9 cellular contexts compared by ENCODE assay signal in genomic region chrX:129981752-129982299, GRCh38. TPM values are rescaled to one million over a fixed set of nuclear protein-coding genes. Genes with fewer than 3 reads are reported as not detected.
A peak's percentile ranks its signal among the peaks of the same experiment; 100 is the strongest.
DNase-seq lines count a peak whose midpoint lies in the region; ATAC-seq, FAIRE-seq and TF ChIP-seq lines count a peak whose summit lies in the region.
"Had no signal": no experiment of that assay in that cellular context is flagged by ENCODE, and none has a peak within 500 bp of the region (broad histone marks: within the 10 kb centered on the region; RNA-seq: fewer than 3 reads in every experiment).

No MANE protein-coding gene starts in this region.

- peak overlapping the region; percentile 75 for H3K9ac ChIP-seq in Karpas-422 (ENCODE audit: low read length)

- intact Hi-C loops in activated CD4-positive, alpha-beta T cell treated with anti-CD3 and anti-CD28 coated beads for 36 hours (cut with DNase I, micrococcal nuclease) = loop anchor here (1.0 to 5.0 kb wide), 13 partner anchors 21 to 920 kb away; partner anchors contain the start of genes AIFM1 (in 1 of the 2), ENOX2 (in 1 of the 2), SLC25A14 (in 1 of the 2) and UTP14A (in 1 of the 2)

- POLR2A ChIA-PET in activated CD4-positive, alpha-beta T cell treated with anti-CD3 and anti-CD28 coated beads for 36 hours (lab: Charles Lee) = no interaction called here

- H3K4me1 ChIP-seq in Karpas-422 (ENCODE audit: low read length) = peaks cover 12% of the 10 kb centered on the region
- no peaks in the 10 kb centered on the region for H3K4me1 ChIP-seq in small intestine (ENCODE audit: control insufficient read depth in 2 of 2, insufficient read depth in 1 of 2, low read depth in 1 of 2, low read length in 1 of 2)

- H3K9me3 Mint-ChIP-seq in activated CD4-positive, alpha-beta T cell treated with anti-CD3 and anti-CD28 coated beads for 36 hours (ENCODE audit: low read depth) = no peaks in the 10 kb centered on the region

- TF ChIP-seq CTCF in fibroblast of pulmonary artery (IDR thresholded peaks at IDR 0.05; ENCODE audit: low read length, missing control alignments) (no peak), omental fat pad (IDR thresholded peaks at IDR 0.05) (no peak)

- WGBS in small intestine, 3 donors = 1 to 47% (median 31%) methylated on average over 2 to 26 of the region's 29 CpGs

- peaks cover 10% of the 10 kb centered on the region for H3K4me1 Mint-ChIP-seq in activated CD4-positive, alpha-beta T cell treated with anti-CD3 and anti-CD28 coated beads for 36 hours

- no peak for ATAC-seq in activated CD4-positive, alpha-beta T cell treated with anti-CD3 and anti-CD28 coated beads for 36 hours
- ATAC-seq in omental fat pad (ENCODE audit: low FRiP score) = no peak

- H3K9me2 ChIP-seq in Karpas-422 (replicated peaks; ENCODE audit: insufficient read depth, low read length) = no peaks in the 10 kb centered on the region

- CTCF ChIA-PET in activated CD4-positive, alpha-beta T cell treated with anti-CD3 and anti-CD28 coated beads for 36 hours (lab: Charles Lee) = no interaction called here

- H3K36me3 Mint-ChIP-seq in activated CD4-positive, alpha-beta T cell treated with anti-CD3 and anti-CD28 coated beads for 36 hours (ENCODE audit: low read depth) = no peaks in the 10 kb centered on the region

- H3K4me3 ChIP-seq in Karpas-422 (ENCODE audit: low read length) = no peak overlapping the region; the same call in 1 of the 2 replicates
- H3K4me3 ChIP-seq in fibroblast of pulmonary artery (replicated peaks; ENCODE audit: low read depth, low read length) = peak overlapping the region; percentile 59
- H3K4me3 ChIP-seq in small intestine (ENCODE audit: low read depth in 1 of 2, low read length in 2 of 2) = peak overlapping the region; percentile 21 to 55
- H3K4me3 ChIP-seq: esophagus muscularis mucosa had no signal

- 0 out of 2 replicates have a peak, but pooled peaks cover 5% of the 10 kb centered on the region for H4K20me1 ChIP-seq in Karpas-422 (ENCODE audit: insufficient read depth, low read depth, low read length)

- peak overlapping the region; percentile 65; the same call in 1 of the 2 replicates for H2AFZ ChIP-seq in Karpas-422 (ENCODE audit: low read length)

- H3K9me3 ChIP-seq in Karpas-422 (ENCODE audit: low read length) (no peaks in the 10 kb centered on the region), small intestine (ENCODE audit: control insufficient read depth, low read depth) (no peaks in the 10 kb centered on the region)
- H3K9me3 ChIP-seq: esophagus muscularis mucosa had no signal

- no peak overlapping the region for H3K27ac Mint-ChIP-seq in activated CD4-positive, alpha-beta T cell treated with anti-CD3 and anti-CD28 coated beads for 36 hours

- peak; percentile 8 for DNase-seq in activated CD4-positive, alpha-beta T cell treated with anti-CD3 and anti-CD28 coated beads for 36 hours
- DNase-seq in activated CD4-positive, alpha-beta T cell treated with anti-CD3 and anti-CD28 coated beads, Interleukin-2, amount 50 U/mL, for 1 hour = no peak
- DNase-seq in Karpas-422 = peak; percentile 47
- no peak for DNase-seq in fibroblast of pulmonary artery (ENCODE audit: low read depth)
- DNase-seq in small intestine = peak; percentile 1
- DNase-seq in SIG-M5 treated with dmso at 0.1 percent for 504 hours (lab: John Stamatoyannopoulos, UW; ENCODE audit: unreplicated experiment) = no peak
- no peak for DNase-seq in omental fat pad (ENCODE audit: low spot score)
- DNase-seq in NCI-H146 (lab: John Stamatoyannopoulos, UW) = no peak

- no peaks in the 10 kb centered on the region for H3K27me3 Mint-ChIP-seq in activated CD4-positive, alpha-beta T cell treated with anti-CD3 and anti-CD28 coated beads for 36 hours

- H3K36me3 ChIP-seq in Karpas-422 (ENCODE audit: insufficient read depth, low read length) (no peaks in the 10 kb centered on the region), small intestine (ENCODE audit: control insufficient read depth in 2 of 2, insufficient read depth in 2 of 2, low read length in 2 of 2) (no peaks in the 10 kb centered on the region)
- H3K36me3 ChIP-seq: esophagus muscularis mucosa had no signal

- H3K27me3 ChIP-seq in Karpas-422 (ENCODE audit: low read length) (no peaks in the 10 kb centered on the region), small intestine (ENCODE audit: control insufficient read depth in 2 of 2, insufficient read depth in 2 of 2, low read length in 2 of 2) (no peaks in the 10 kb centered on the region)
- H3K27me3 ChIP-seq: esophagus muscularis mucosa had no signal

- no peak overlapping the region for H3K4me3 Mint-ChIP-seq in activated CD4-positive, alpha-beta T cell treated with anti-CD3 and anti-CD28 coated beads for 36 hours

- H3K79me2 ChIP-seq in Karpas-422 (ENCODE audit: low read length) = no peaks in the 10 kb centered on the region

- no peak for FAIRE-seq in small intestine (lab: Jason Lieb, UNC)

- peak overlapping the region; percentile 78 for H3K4me2 ChIP-seq in Karpas-422 (ENCODE audit: low read depth, low read length, poor library complexity, severe bottlenecking)

- H3K27ac ChIP-seq in Karpas-422 (ENCODE audit: low read length) (no peak overlapping the region), small intestine (ENCODE audit: low read depth in 1 of 2, low read length in 1 of 2) (no peak overlapping the region)

RNA-seq across cellular contexts. Expression of gene BCORL1, which starts 0.6 kb away (rescaled TPM):
- total RNA-seq in activated CD4-positive, alpha-beta T cell treated with anti-CD3 and anti-CD28 coated beads for 36 hours = 1 to 10 TPM; 8.3 to 8.5 TPM
- 3.5 and 5.3 TPM in 2 replicates for total RNA-seq in Karpas-422 (2014; rRNA removed; shearing (Covaris generic); ENCODE audit: low replicate concordance)
- polyA plus RNA-seq in small intestine = 1 to 10 TPM; 1.8 to 4.5 (median 1.9) TPM
- 1 to 10 TPM; 4.9 to 8.0 (median 5.2) TPM for total RNA-seq in omental fat pad

Comparison
In these comparisons a context has a peak if more than half of its experiments do, and no peak if none do; other contexts are left out.
1. DNase-seq: peak in activated CD4-positive, alpha-beta T cell treated with anti-CD3 and anti-CD28 coated beads for 36 hours (single experiment), Karpas-422 (single experiment) and small intestine (single experiment); none in activated CD4-positive, alpha-beta T cell treated with anti-CD3 and anti-CD28 coated beads, Interleukin-2, amount 50 U/mL, for 1 hour (single experiment), fibroblast of pulmonary artery (single experiment), SIG-M5 treated with dmso at 0.1 percent for 504 hours (single experiment), omental fat pad (single experiment) and NCI-H146 (single experiment).